Comparison of ENCODE assay signal across 8 cellular contexts in the genomic region with DNA sequence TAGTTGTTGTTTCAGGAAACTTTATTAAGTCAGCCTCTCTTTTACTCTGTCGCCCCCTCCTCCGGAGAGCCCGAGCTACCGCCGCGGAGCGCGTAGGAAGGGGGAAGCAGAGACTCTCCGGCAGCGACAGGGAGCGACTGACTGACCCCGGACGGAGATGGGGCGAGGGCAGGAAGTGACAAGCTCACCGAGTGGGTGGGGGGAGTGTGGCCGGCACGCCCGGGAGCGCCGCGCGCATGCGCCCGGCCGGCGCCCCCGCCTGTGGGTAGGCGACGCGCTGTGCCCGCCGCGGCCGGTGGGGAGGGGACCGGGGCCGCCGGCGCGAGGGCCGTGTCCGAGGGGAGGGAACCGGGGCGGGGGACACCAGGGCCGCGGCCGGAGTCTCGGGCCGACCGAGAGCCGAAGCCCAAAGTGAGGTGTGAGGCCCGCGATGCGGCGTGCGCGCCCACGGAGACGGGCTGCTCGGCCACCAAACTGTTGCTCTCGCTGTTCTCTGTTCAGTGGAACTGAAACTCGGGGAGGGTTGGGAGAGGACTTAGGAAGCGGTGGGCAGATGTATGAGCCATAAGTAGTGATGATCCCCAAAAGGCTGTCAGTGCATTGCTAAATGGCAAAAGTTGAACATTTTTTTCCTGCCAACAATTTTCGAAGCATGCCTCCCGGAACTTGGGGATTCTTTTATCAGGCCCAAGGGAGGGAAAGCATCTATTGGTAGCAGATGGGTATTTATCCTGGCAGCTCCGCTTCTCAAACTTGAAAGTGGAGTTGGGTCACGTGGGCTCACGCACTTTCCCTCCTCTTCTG. TPM values are rescaled to one million over a fixed set of nuclear protein-coding genes. Genes with fewer than 3 reads are reported as not detected.
DNase-seq lines count a peak whose midpoint lies in the region; ATAC-seq, FAIRE-seq and TF ChIP-seq lines count a peak whose summit lies in the region.

A gene with protein sequence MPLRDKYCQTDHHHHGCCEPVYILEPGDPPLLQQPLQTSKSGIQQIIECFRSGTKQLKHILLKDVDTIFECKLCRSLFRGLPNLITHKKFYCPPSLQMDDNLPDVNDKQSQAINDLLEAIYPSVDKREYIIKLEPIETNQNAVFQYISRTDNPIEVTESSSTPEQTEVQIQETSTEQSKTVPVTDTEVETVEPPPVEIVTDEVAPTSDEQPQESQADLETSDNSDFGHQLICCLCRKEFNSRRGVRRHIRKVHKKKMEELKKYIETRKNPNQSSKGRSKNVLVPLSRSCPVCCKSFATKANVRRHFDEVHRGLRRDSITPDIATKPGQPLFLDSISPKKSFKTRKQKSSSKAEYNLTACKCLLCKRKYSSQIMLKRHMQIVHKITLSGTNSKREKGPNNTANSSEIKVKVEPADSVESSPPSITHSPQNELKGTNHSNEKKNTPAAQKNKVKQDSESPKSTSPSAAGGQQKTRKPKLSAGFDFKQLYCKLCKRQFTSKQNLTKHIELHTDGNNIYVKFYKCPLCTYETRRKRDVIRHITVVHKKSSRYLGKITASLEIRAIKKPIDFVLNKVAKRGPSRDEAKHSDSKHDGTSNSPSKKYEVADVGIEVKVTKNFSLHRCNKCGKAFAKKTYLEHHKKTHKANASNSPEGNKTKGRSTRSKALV (minus strand): TSS at position 143 of the 804 bp plus-strand sequence. CDS start 1,151 bp downstream, outside the sequence.

- no peak within 1 kb of the TSS for H3K27ac Mint-ChIP-seq in WTC11

- peaks cover 4% of the 10 kb centered on the region; the same call in 1 of the 2 replicates for H3K36me3 Mint-ChIP-seq in WTC11

- in situ Hi-C loops in ACHN (cut with HindIII; ENCODE audit: low pct_ligation_motif_present, low pct_unique_long_range_greater_than_20kb, low sequenced_read_pairs), result no loop called here

- H3K4me3 ChIP-seq in bronchial epithelial cell (ENCODE audit: low read depth, low read length), result peak within 1 kb of the TSS; percentile 95

- FAIRE-seq in bronchial epithelial cell (lab: Jason Lieb, UNC), result no peak

- H3K4me1 Mint-ChIP-seq in WTC11, result peaks cover 12% of the 10 kb centered on the region

- no peak for TF ChIP-seq CTCF in WTC11 (IDR thresholded peaks at IDR 0.05)
- no peak for TF ChIP-seq CTCF in bronchial epithelial cell (IDR thresholded peaks at IDR 0.05; ENCODE audit: insufficient read depth, low read length, severe bottlenecking)

- CTCF ChIA-PET in WTC11 (lab: Charles Lee), result interaction anchor here (0.8 to 2.8 kb wide), 5 partner anchors 13 to 112 kb away, joined by 3 to 13 read pairs (median 4); no protein-coding TSS in a partner anchor

- POLR2A ChIA-PET in WTC11 (lab: Charles Lee), result interaction anchor here (2.1 kb wide), 1 partner anchor 45 kb away, joined by 6 read pairs; no protein-coding TSS in a partner anchor

- H3K4me3 Mint-ChIP-seq in WTC11, result peak within 1 kb of the TSS; percentile 96

- H3K9me3 Mint-ChIP-seq in WTC11, result no peaks in the 10 kb centered on the region

- H3K27me3 Mint-ChIP-seq in WTC11 (ENCODE audit: low read depth), result peaks cover 62% of the 10 kb centered on the region

- DNase-seq in ACHN (peak; percentile 92), NCI-H226 (peak; percentile 68), WTC11 (ENCODE audit: low spot score) (peak; percentile 73), bronchial epithelial cell (ENCODE audit: low read depth) (peak; percentile 69), iPS-NIHi7 (ENCODE audit: extremely low spot score) (peak; percentile 86), smooth muscle cell of the brain vasculature (ENCODE audit: low read depth, low spot score) (peak; percentile 35)

- ATAC-seq in GM18870 (IDR thresholded peaks at IDR 0.05; ENCODE audit: unreplicated experiment), result peak; percentile 66
- ATAC-seq in HG03108 (IDR thresholded peaks at IDR 0.05; ENCODE audit: unreplicated experiment), result peak; percentile 87
- ATAC-seq in WTC11, result peak; percentile 87

- no peaks in the 10 kb centered on the region for H3K27me3 ChIP-seq in bronchial epithelial cell (ENCODE audit: control insufficient read depth, insufficient read depth, low read length)

- no peaks in the 10 kb centered on the region for H3K36me3 ChIP-seq in bronchial epithelial cell (ENCODE audit: control insufficient read depth, insufficient read depth, low read length)

TF ChIP-seq in WTC11, 78 proteins besides CTCF, POLR2A, EP300 and RAD21 (continues in another document):
- TF ChIP-seq, protein P1, sequence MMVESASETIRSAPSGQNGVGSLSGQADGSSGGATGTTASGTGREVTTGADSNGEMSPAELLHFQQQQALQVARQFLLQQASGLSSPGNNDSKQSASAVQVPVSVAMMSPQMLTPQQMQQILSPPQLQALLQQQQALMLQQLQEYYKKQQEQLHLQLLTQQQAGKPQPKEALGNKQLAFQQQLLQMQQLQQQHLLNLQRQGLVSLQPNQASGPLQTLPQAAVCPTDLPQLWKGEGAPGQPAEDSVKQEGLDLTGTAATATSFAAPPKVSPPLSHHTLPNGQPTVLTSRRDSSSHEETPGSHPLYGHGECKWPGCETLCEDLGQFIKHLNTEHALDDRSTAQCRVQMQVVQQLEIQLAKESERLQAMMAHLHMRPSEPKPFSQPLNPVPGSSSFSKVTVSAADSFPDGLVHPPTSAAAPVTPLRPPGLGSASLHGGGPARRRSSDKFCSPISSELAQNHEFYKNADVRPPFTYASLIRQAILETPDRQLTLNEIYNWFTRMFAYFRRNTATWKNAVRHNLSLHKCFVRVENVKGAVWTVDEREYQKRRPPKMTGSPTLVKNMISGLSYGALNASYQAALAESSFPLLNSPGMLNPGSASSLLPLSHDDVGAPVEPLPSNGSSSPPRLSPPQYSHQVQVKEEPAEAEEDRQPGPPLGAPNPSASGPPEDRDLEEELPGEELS (CRISPR knock-in tag; IDR thresholded peaks at IDR 0.05), result 0 out of 2 replicates have a peak, but pooled peaks have one; percentile 15
- TF ChIP-seq USF1 (CRISPR knock-in tag; IDR thresholded peaks at IDR 0.05) (peak; percentile 85), HMGA2 (CRISPR knock-in tag; IDR thresholded peaks at IDR 0.05) (no peak), RELA (CRISPR knock-in tag; IDR thresholded peaks at IDR 0.05; ENCODE audit: borderline replicate concordance) (0 out of 2 replicates have a peak, but pooled peaks have one; percentile 69), ELF4 (CRISPR knock-in tag; IDR thresholded peaks at IDR 0.05; ENCODE audit: low read depth) (no peak), JUN (CRISPR knock-in tag; IDR thresholded peaks at IDR 0.05) (no peak), PREB (CRISPR knock-in tag; IDR thresholded peaks at IDR 0.05; ENCODE audit: borderline replicate concordance) (0 out of 2 replicates have a peak, but pooled peaks have one; percentile 38), USF2 (CRISPR knock-in tag; IDR thresholded peaks at IDR 0.05) (peak; percentile 85), FOXP1 (CRISPR knock-in tag; IDR thresholded peaks at IDR 0.05; ENCODE audit: borderline replicate concordance) (0 out of 2 replicates have a peak, but pooled peaks have one; percentile 31), FOXJ3 (CRISPR knock-in tag; IDR thresholded peaks at IDR 0.05; ENCODE audit: borderline replicate concordance) (no peak), HMGXB4 (CRISPR knock-in tag; IDR thresholded peaks at IDR 0.05) (no peak)
- TF ChIP-seq, protein P2, sequence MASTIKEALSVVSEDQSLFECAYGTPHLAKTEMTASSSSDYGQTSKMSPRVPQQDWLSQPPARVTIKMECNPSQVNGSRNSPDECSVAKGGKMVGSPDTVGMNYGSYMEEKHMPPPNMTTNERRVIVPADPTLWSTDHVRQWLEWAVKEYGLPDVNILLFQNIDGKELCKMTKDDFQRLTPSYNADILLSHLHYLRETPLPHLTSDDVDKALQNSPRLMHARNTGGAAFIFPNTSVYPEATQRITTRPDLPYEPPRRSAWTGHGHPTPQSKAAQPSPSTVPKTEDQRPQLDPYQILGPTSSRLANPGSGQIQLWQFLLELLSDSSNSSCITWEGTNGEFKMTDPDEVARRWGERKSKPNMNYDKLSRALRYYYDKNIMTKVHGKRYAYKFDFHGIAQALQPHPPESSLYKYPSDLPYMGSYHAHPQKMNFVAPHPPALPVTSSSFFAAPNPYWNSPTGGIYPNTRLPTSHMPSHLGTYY (CRISPR knock-in tag; IDR thresholded peaks at IDR 0.05), result no peak

RNA-seq across cellular contexts. Expression of the gene that starts here (rescaled TPM):
- total RNA-seq in WTC11 (2021) (5.7 to 7.0 TPM (median 6.2 TPM) in 3 replicates), bronchial epithelial cell (13.6 and 14.5 TPM in 2 replicates)

Comparison
In these comparisons a context has a peak if more than half of its experiments do, and no peak if none do; other contexts are left out.
1. Peak in every context shown above with its lines: DNase-seq, ATAC-seq and H3K4me3 ChIP-seq.
2. DNase-seq: peak in every context shown above with its lines; median percentile 92 in ACHN; 86 in iPS-NIHi7; 73 in WTC11; 69 in bronchial epithelial cell; 68 in NCI-H226; 35 in smooth muscle cell of the brain vasculature.